In genomic region chr12:105581420-105581819, GRCh38 we compare ENCODE assay signal across 23 cellular contexts.
A peak's percentile ranks its signal among the peaks of the same experiment; 100 is the strongest.
DNase-seq lines count a peak whose midpoint lies in the region; ATAC-seq and TF ChIP-seq lines count a peak whose summit lies in the region.
"Had no signal": no experiment of that assay in that cellular context is flagged by ENCODE, and none has a peak within 500 bp of the region (broad histone marks: within the 10 kb centered on the region; RNA-seq: fewer than 3 reads in every experiment).

No MANE protein-coding gene starts in this region.

- peak overlapping the region; percentile 1 for H3K27ac Mint-ChIP-seq in endothelial cell (ENCODE audit: unreplicated experiment)
- H3K27ac Mint-ChIP-seq: B cell; CD8-positive, alpha-beta T cell had no signal

- no peak for DNase-seq in PC-3
- DNase-seq in endothelial cell (ENCODE audit: low spot score): peak; percentile 4
- peak; percentile 50 for DNase-seq in islet precursor cell
- no peak for DNase-seq in uterus
- DNase-seq in esophagus muscularis mucosa (ENCODE audit: extremely low spot score): no peak
- DNase-seq in body of pancreas: no peak
- DNase-seq: Caco-2; CD8-positive, alpha-beta T cell; EL; GF-D8; KG1; NCI-H1048; NCI-H1694 treated with DMSO at 0.1 percent for 48 hours; NCI-H2081; NCI-H226; NCI-H510A; NCI-H69; SHP77 had no signal

- CTCF ChIA-PET in PC-3 (lab: Charles Lee): no interaction called here

- H3K27me3 ChIP-seq in PC-3 (ENCODE audit: low read length) (peaks cover 9% of the 10 kb centered on the region; the same call in 1 of the 2 replicates), uterus (no peaks in the 10 kb centered on the region), esophagus muscularis mucosa (no peaks in the 10 kb centered on the region), body of pancreas (no peaks in the 10 kb centered on the region)

- peaks cover 4% of the 10 kb centered on the region for H3K36me3 Mint-ChIP-seq in endothelial cell (ENCODE audit: low read depth, unreplicated experiment)
- H3K36me3 Mint-ChIP-seq: CD8-positive, alpha-beta T cell had no signal

- H3K9me2 ChIP-seq in PC-3 (replicated peaks; ENCODE audit: low read length): no peaks in the 10 kb centered on the region

- H3K4me1 Mint-ChIP-seq in endothelial cell (ENCODE audit: unreplicated experiment): peaks cover 7% of the 10 kb centered on the region
- H3K4me1 Mint-ChIP-seq: B cell had no signal

- WGBS in esophagus muscularis mucosa: 95% methylated on average over 6 of the region's 6 CpGs
- WGBS in body of pancreas, 2 donors: 53 to 59% methylated on average over 6 of the region's 6 CpGs

- TF ChIP-seq POLR2A in uterus (IDR thresholded peaks at IDR 0.05) (no peak), esophagus muscularis mucosa (IDR thresholded peaks at IDR 0.05; ENCODE audit: low read depth) (no peak), body of pancreas (IDR thresholded peaks at IDR 0.05) (no peak)

- H3K9ac ChIP-seq in PC-3 (ENCODE audit: low read length): no peak overlapping the region

- TF ChIP-seq EP300 in esophagus muscularis mucosa (IDR thresholded peaks at IDR 0.05): no peak

- no peak overlapping the region for H2AFZ ChIP-seq in PC-3 (ENCODE audit: low read length)

- ATAC-seq in PC-3 (no peak), HG03460 (IDR thresholded peaks at IDR 0.05; ENCODE audit: unreplicated experiment) (no peak), body of pancreas (no peak)
- ATAC-seq: CD8-positive, alpha-beta T cell; Panc1 had no signal

- BruUV-seq in PC-3 (replicated peaks; lab: Mats Ljungman, UMichigan): no TSS peak

- intact Hi-C loops in PC-3 (cut with micrococcal nuclease) (no loop called here), uterus (cut with DNase I; ENCODE audit: low total_unique reads) (no loop called here), esophagus muscularis mucosa (cut with DNase I) (no loop called here), body of pancreas (cut with DNase I) (no loop called here)

- H3K4me2 ChIP-seq in PC-3 (ENCODE audit: low read length): no peak overlapping the region

- no peak overlapping the region for H3K4me3 Mint-ChIP-seq in endothelial cell (ENCODE audit: unreplicated experiment)
- H3K4me3 Mint-ChIP-seq: B cell; CD8-positive, alpha-beta T cell had no signal

- TF ChIP-seq CTCF in PC-3 (conservative IDR thresholded peaks at IDR 0.05; ENCODE audit: low read depth, low read length): no peak
- no peak for TF ChIP-seq CTCF in endothelial cell (IDR thresholded peaks at IDR 0.05; ENCODE audit: unreplicated experiment)
- no peak for TF ChIP-seq CTCF in uterus (IDR thresholded peaks at IDR 0.05)
- TF ChIP-seq CTCF in esophagus muscularis mucosa (IDR thresholded peaks at IDR 0.05): no peak
- TF ChIP-seq CTCF in body of pancreas (IDR thresholded peaks at IDR 0.05): no peak

- H3K9me3 ChIP-seq in PC-3 (ENCODE audit: low read length) (no peaks in the 10 kb centered on the region), uterus (no peaks in the 10 kb centered on the region), esophagus muscularis mucosa (no peaks in the 10 kb centered on the region), body of pancreas (no peaks in the 10 kb centered on the region)
- H3K9me3 ChIP-seq: Caco-2 had no signal

- H3K4me3 ChIP-seq in PC-3 (ENCODE audit: low read length) (no peak overlapping the region), uterus (no peak overlapping the region), esophagus muscularis mucosa (no peak overlapping the region), body of pancreas (no peak overlapping the region)

- H4K20me1 ChIP-seq in PC-3 (ENCODE audit: low read length): no peaks in the 10 kb centered on the region

- no peaks in the 10 kb centered on the region for H3K27me3 Mint-ChIP-seq in endothelial cell (ENCODE audit: unreplicated experiment)

- no peaks in the 10 kb centered on the region for H3K9me3 Mint-ChIP-seq in endothelial cell (ENCODE audit: unreplicated experiment)
- H3K9me3 Mint-ChIP-seq: CD8-positive, alpha-beta T cell had no signal

- no peaks in the 10 kb centered on the region for H3F3A ChIP-seq in PC-3 (ENCODE audit: low read length, unreplicated experiment)

- H3K27ac ChIP-seq in PC-3 (ENCODE audit: low read length) (0 out of 2 replicates have a peak overlapping the region, but pooled peaks have one; percentile 12), uterus (peak overlapping the region; percentile 19 to 60), esophagus muscularis mucosa (replicated peaks in 1 of 4) (peak overlapping the region in 1 of 4 donors; percentile 18), body of pancreas (no peak overlapping the region)
- H3K27ac ChIP-seq: C4-2B, RWPE1 had no signal

- no peaks in the 10 kb centered on the region for H3K79me2 ChIP-seq in PC-3 (ENCODE audit: low read length)

- H3K4me1 ChIP-seq in PC-3 (ENCODE audit: insufficient read depth, low read length) (no peaks in the 10 kb centered on the region), uterus (no peaks in the 10 kb centered on the region), esophagus muscularis mucosa (no peaks in the 10 kb centered on the region), body of pancreas (no peaks in the 10 kb centered on the region)
- H3K4me1 ChIP-seq: Caco-2 had no signal

- H3K36me3 ChIP-seq in PC-3 (ENCODE audit: low read depth, low read length) (no peaks in the 10 kb centered on the region), uterus (no peaks in the 10 kb centered on the region), esophagus muscularis mucosa (no peaks in the 10 kb centered on the region), body of pancreas (replicated peaks in 1 of 2; ENCODE audit: insufficient read depth in 1 of 2, low read depth in 2 of 2) (no peaks in the 10 kb centered on the region)

- POLR2A ChIA-PET in PC-3 (lab: Charles Lee; ENCODE audit: unreplicated experiment): no interaction called here

Comparison
In these comparisons a context has a peak if more than half of its experiments do, and no peak if none do; other contexts are left out.
1. DNase-seq: peak in endothelial cell (single experiment) and islet precursor cell (single experiment); none in PC-3 (single experiment), uterus (0 of 2), esophagus muscularis mucosa (single experiment) and body of pancreas (0 of 4).
2. H3K27ac ChIP-seq: peak in PC-3 (single experiment) and uterus (2 of 2); none in body of pancreas (0 of 4).